15 cellular contexts compared by ENCODE assay signal in the genomic region with DNA sequence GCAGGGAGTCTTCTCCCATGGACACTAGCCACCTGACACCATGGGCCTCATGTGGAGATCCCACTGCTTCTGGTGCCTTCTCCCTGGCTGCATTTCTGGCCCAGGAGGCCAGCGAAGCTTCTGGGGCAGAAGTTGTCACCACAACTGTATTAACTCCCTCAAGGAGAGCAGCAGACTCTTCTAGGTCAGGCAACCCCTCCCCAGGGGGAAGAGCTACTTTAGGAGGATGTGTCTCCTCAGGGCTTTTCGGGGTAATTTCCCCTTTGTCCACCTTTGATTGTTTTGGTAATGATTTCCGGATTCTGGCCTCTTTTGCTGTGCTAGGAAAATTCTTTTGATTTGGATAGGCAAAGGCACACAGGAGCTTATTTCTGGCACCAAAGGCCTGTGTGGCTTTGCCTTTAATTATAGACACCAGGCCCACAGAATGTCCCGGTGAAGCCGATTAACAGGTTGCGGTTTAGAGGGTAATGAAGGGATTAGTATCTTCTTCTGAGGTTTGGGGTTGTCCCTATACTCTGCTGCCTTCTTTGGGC. TPM values are rescaled to one million over a fixed set of nuclear protein-coding genes. Genes with fewer than 3 reads are reported as not detected.
DNase-seq lines count a peak whose midpoint lies in the region; ATAC-seq, FAIRE-seq and TF ChIP-seq lines count a peak whose summit lies in the region.
"Had no signal": no experiment of that assay in that cellular context is flagged by ENCODE, and none has a peak within 500 bp of the region (broad histone marks: within the 10 kb centered on the region; RNA-seq: fewer than 3 reads in every experiment).

No MANE protein-coding gene starts in this region.

- no peak overlapping the region for H3K4me3 Mint-ChIP-seq in immature natural killer cell

- H2AFZ ChIP-seq in Karpas-422 (ENCODE audit: low read length): no peak overlapping the region
- H2AFZ ChIP-seq in HepG2 (ENCODE audit: low read length): no peak overlapping the region

- H3K27me3 ChIP-seq in Karpas-422 (ENCODE audit: low read length) (no peaks in the 10 kb centered on the region), HepG2 (ENCODE audit: control insufficient read depth in 1 of 2, insufficient read depth in 2 of 2, low read length in 2 of 2) (no peaks in the 10 kb centered on the region; a peak in 1 of 5 replicates)
- H3K27me3 ChIP-seq: gastrocnemius medialis, upper lobe of left lung had no signal

- H3K27ac ChIP-seq in Karpas-422 (ENCODE audit: low read length) (peak overlapping the region; percentile 72), HepG2 (ENCODE audit: extremely low read length, insufficient read depth, low read length) (no peak overlapping the region)
- H3K27ac ChIP-seq: 22Rv1, gastrocnemius medialis had no signal

- WGBS in HepG2 (ENCODE audit: low lambda C conversion rate): 40% methylated on average over 5 of the region's 6 CpGs

- no peak; the same call in 1 of the 3 replicates for ATAC-seq in HepG2
- ATAC-seq: gastrocnemius medialis had no signal

- H3K4me2 ChIP-seq in Karpas-422 (ENCODE audit: low read depth, low read length, poor library complexity, severe bottlenecking): peak overlapping the region; percentile 58
- peak overlapping the region; percentile 31 for H3K4me2 ChIP-seq in HepG2 (ENCODE audit: low read depth, low read length)

- CTCF ChIA-PET in HepG2 (lab: Yijun Ruan, JAX; ENCODE audit: low intra/inter-chr PET ratio, low total read pairs): no interaction called here

- peak overlapping the region in 3 of 6 donors; percentile 49 to 80 (median 77) for H3K27ac Mint-ChIP-seq in immature natural killer cell

- no peak for TF ChIP-seq RAD21 in HepG2 (CRISPR knock-in tag; IDR thresholded peaks at IDR 0.05)

- POLR2A ChIA-PET in HepG2 (lab: Yijun Ruan, JAX): interaction anchor here (1.0 kb wide), 1 partner anchor 9 kb away, joined by 3 read pairs; the partner anchor contains the start of gene UCP2

- H3K4me1 ChIP-seq in Karpas-422 (ENCODE audit: low read length) (peaks cover 78% of the 10 kb centered on the region), HepG2 (ENCODE audit: insufficient read depth, low read length) (peaks cover 25% of the 10 kb centered on the region)
- H3K4me1 ChIP-seq: gastrocnemius medialis had no signal

- no peak for FAIRE-seq in HepG2 (lab: Jason Lieb, UNC)
- FAIRE-seq: D721Med had no signal

- H3K36me3 ChIP-seq in Karpas-422 (ENCODE audit: insufficient read depth, low read length): no peaks in the 10 kb centered on the region
- H3K36me3 ChIP-seq in HepG2 (replicated peaks in 1 of 2; ENCODE audit: control insufficient read depth in 1 of 2, insufficient read depth in 2 of 2, low read length in 2 of 2): no peaks in the 10 kb centered on the region
- H3K36me3 ChIP-seq: gastrocnemius medialis, upper lobe of left lung had no signal

- TF ChIP-seq CTCF in HepG2 (CRISPR knock-in tag; IDR thresholded peaks at IDR 0.05): no peak

- no peaks in the 10 kb centered on the region for H3K9me3 Mint-ChIP-seq in immature natural killer cell

- no peaks in the 10 kb centered on the region for H3K36me3 Mint-ChIP-seq in immature natural killer cell

- TF ChIP-seq EP300 in HepG2 (IDR thresholded peaks at IDR 0.05; ENCODE audit: low read depth in 2 of 2, low read length in 2 of 2) (no peak), HepG2 (CRISPR knock-in tag; IDR thresholded peaks at IDR 0.05; ENCODE audit: borderline replicate concordance) (no peak)

- DNase-seq in NCI-H146 (lab: John Stamatoyannopoulos, UW) (peak; percentile 47), NCI-H146 treated with DMSO at 0.1 percent for 48 hours (lab: John Stamatoyannopoulos, UW; ENCODE audit: unreplicated experiment) (no peak), Karpas-422 (peak; percentile 93), HepG2 (ENCODE audit: low spot score) (no peak), immature natural killer cell (no peak), NCI-H128 (lab: John Stamatoyannopoulos, UW; ENCODE audit: unreplicated experiment) (no peak), HuH-7 (ENCODE audit: low spot score) (no peak)
- DNase-seq: NCI-H1092 treated with DMSO at 0.1 percent for 48 hours, NCI-H526, Right ventricle myocardium superior, upper lobe of left lung had no signal

- H3K9me2 ChIP-seq in Karpas-422 (replicated peaks; ENCODE audit: insufficient read depth, low read length): no peaks in the 10 kb centered on the region

- no peaks in the 10 kb centered on the region for H3K9me3 ChIP-seq in Karpas-422 (ENCODE audit: low read length)
- no peaks in the 10 kb centered on the region for H3K9me3 ChIP-seq in HepG2 (ENCODE audit: low read length)
- H3K9me3 ChIP-seq: gastrocnemius medialis, upper lobe of left lung had no signal

- H3K4me3 ChIP-seq in Karpas-422 (ENCODE audit: low read length): peak overlapping the region; percentile 42; the same call in 1 of the 2 replicates
- 0 out of 6 replicates have a peak overlapping the region, but pooled peaks of 1 of the 3 experiments have one; percentile 20 for H3K4me3 ChIP-seq in HepG2 (replicated peaks in 1 of 3; ENCODE audit: insufficient read depth in 1 of 3, low read depth in 2 of 3, low read length in 3 of 3)
- H3K4me3 ChIP-seq: gastrocnemius medialis, upper lobe of left lung had no signal

- H3K4me1 Mint-ChIP-seq in immature natural killer cell: peaks cover 26 to 30% of the 10 kb centered on the region in 2 donors

- H3K9ac ChIP-seq in Karpas-422 (ENCODE audit: low read length) (peak overlapping the region; percentile 47), HepG2 (ENCODE audit: insufficient read depth, low read depth, low read length) (no peak overlapping the region)

- peaks cover 3 to 5% (median 4%) of the 10 kb centered on the region in 3 donors for H3K27me3 Mint-ChIP-seq in immature natural killer cell (ENCODE audit: low read depth in 3 of 3)

- intact Hi-C loops in HepG2 (cut with micrococcal nuclease; ENCODE audit: unreplicated experiment): no loop called here

- in situ Hi-C loops in HepG2 (cut with HindIII; ENCODE audit: extremely low pct_ligation_motif_present, low pct_unique_long_range_greater_than_20kb): no loop called here

- H3K79me2 ChIP-seq in Karpas-422 (ENCODE audit: low read length) (no peaks in the 10 kb centered on the region), HepG2 (ENCODE audit: insufficient read depth, low read length) (no peaks in the 10 kb centered on the region)

- H4K20me1 ChIP-seq in Karpas-422 (ENCODE audit: insufficient read depth, low read depth, low read length) (no peaks in the 10 kb centered on the region), HepG2 (ENCODE audit: insufficient read depth, low read length) (no peaks in the 10 kb centered on the region)

- TF ChIP-seq POLR2A in GM19193 (IDR thresholded peaks at IDR 0.05; ENCODE audit: extremely low read depth, insufficient read depth, insufficient read length) (peak; percentile 48), HepG2 (IDR thresholded peaks at IDR 0.05; ENCODE audit: insufficient read depth in 1 of 2, low read depth in 2 of 2, low read length in 2 of 2) (no peak)

- BruUV-seq in HepG2 (replicated peaks; lab: Mats Ljungman, UMichigan): no TSS peak

RNA-seq across cellular contexts. Expression of gene UCP2, which starts 8.9 kb away (rescaled TPM):
- 189 and 274 TPM in 2 replicates for total RNA-seq in Karpas-422 (2014; rRNA removed; shearing (Covaris generic); ENCODE audit: low replicate concordance)
- 3.2 and 5.5 TPM in 2 replicates for total RNA-seq in HepG2 (2016; rRNA removed; fragmentation: Illumina TruSeq; extraction: Trizol)
- total RNA-seq in HepG2 (2016; cell fraction: cytosol; rRNA removed; fragmentation: Illumina TruSeq; extraction: Trizol; ENCODE audit: low read depth): 2.4 TPM in 2 replicates
- 3.2 and 3.4 TPM in 2 replicates for total RNA-seq in HepG2 (2016; cell fraction: insoluble cytoplasmic fraction; rRNA removed; fragmentation: Illumina TruSeq; extraction: Trizol)
- total RNA-seq in HepG2 (2016; cell fraction: membrane; rRNA removed; fragmentation: Illumina TruSeq; extraction: Trizol): 5.5 and 5.9 TPM in 2 replicates
- total RNA-seq in HepG2 (2016; cell fraction: nucleus; rRNA removed; fragmentation: Illumina TruSeq; extraction: Trizol): 6.8 and 8.8 TPM in 2 replicates
- polyA plus RNA-seq in HepG2 (2011; rRNA removed) (2.7 TPM in 2 replicates), immature natural killer cell (1,000 to 10,000 TPM; 1,092 to 2,060 (median 1,799) TPM)
- polyA plus RNA-seq in HepG2 (2011; cell fraction: cytosol; rRNA removed): 3.8 and 4.1 TPM in 2 replicates
- 3.8 and 5.1 TPM in 2 replicates for polyA plus RNA-seq in HepG2 (2011; cell fraction: nucleus; rRNA removed)
- polyA plus RNA-seq in HepG2 (2012): 4.1 and 7.4 TPM in 2 replicates
- polyA plus RNA-seq in HepG2 (2016; cell fraction: cytosol; fragmentation: Illumina TruSeq; extraction: Trizol; ENCODE audit: low read depth): 4.9 and 6.3 TPM in 2 replicates
- 7.6 and 11.9 TPM in 2 replicates for polyA plus RNA-seq in HepG2 (2016; cell fraction: insoluble cytoplasmic fraction; fragmentation: Illumina TruSeq; extraction: Trizol; ENCODE audit: low read depth)
- polyA plus RNA-seq in HepG2 (2016; cell fraction: membrane; fragmentation: Illumina TruSeq; extraction: Trizol; ENCODE audit: low read depth): 11.8 and 12.1 TPM in 2 replicates
- 4.9 and 6.3 TPM in 2 replicates for polyA plus RNA-seq in HepG2 (2016; cell fraction: nucleus; fragmentation: Illumina TruSeq; extraction: Trizol; ENCODE audit: insufficient read depth, low read depth)
- 10.6 and 155 TPM in 2 replicates for polyA minus RNA-seq in HepG2 (2011; rRNA and poly(A)+ RNA removed; ENCODE audit: low replicate concordance)
- 4.4 and 5.2 TPM in 2 replicates for polyA minus RNA-seq in HepG2 (2011; cell fraction: cytosol; rRNA and poly(A)+ RNA removed)
- 9.1 and 17.2 TPM in 2 replicates for polyA minus RNA-seq in HepG2 (2011; cell fraction: nucleus; rRNA and poly(A)+ RNA removed)

RNA-seq across cellular contexts. Expression of gene UCP3, which starts 17.3 kb away (rescaled TPM):
- total RNA-seq in Karpas-422 (2014; rRNA removed; shearing (Covaris generic); ENCODE audit: low replicate concordance): 3.0 and 4.0 TPM in 2 replicates
- total RNA-seq in HepG2 (2016; rRNA removed; fragmentation: Illumina TruSeq; extraction: Trizol): 0.22 TPM in 1 of 2 replicates, not detected in the other
- total RNA-seq in HepG2 (2016; cell fraction: cytosol; rRNA removed; fragmentation: Illumina TruSeq; extraction: Trizol; ENCODE audit: low read depth): not detected in 2 replicates
- not detected in 2 replicates for total RNA-seq in HepG2 (2016; cell fraction: insoluble cytoplasmic fraction; rRNA removed; fragmentation: Illumina TruSeq; extraction: Trizol)
- not detected in 2 replicates for total RNA-seq in HepG2 (2016; cell fraction: membrane; rRNA removed; fragmentation: Illumina TruSeq; extraction: Trizol)
- 0.16 TPM in 1 of 2 replicates, not detected in the other for total RNA-seq in HepG2 (2016; cell fraction: nucleus; rRNA removed; fragmentation: Illumina TruSeq; extraction: Trizol)
- polyA plus RNA-seq in HepG2 (2011; rRNA removed): 0.10 and 0.37 TPM in 2 replicates
- 0.05 and 0.14 TPM in 2 replicates for polyA plus RNA-seq in HepG2 (2011; cell fraction: cytosol; rRNA removed)
- 0.64 and 0.83 TPM in 2 replicates for polyA plus RNA-seq in HepG2 (2011; cell fraction: nucleus; rRNA removed)
- 0.17 and 0.28 TPM in 2 replicates for polyA plus RNA-seq in HepG2 (2012)
- polyA plus RNA-seq in HepG2 (2016; cell fraction: cytosol; fragmentation: Illumina TruSeq; extraction: Trizol; ENCODE audit: low read depth): 0.03 and 0.07 TPM in 2 replicates
- not detected in 2 replicates for polyA plus RNA-seq in HepG2 (2016; cell fraction: insoluble cytoplasmic fraction; fragmentation: Illumina TruSeq; extraction: Trizol; ENCODE audit: low read depth)
- 0.06 and 0.13 TPM in 2 replicates for polyA plus RNA-seq in HepG2 (2016; cell fraction: membrane; fragmentation: Illumina TruSeq; extraction: Trizol; ENCODE audit: low read depth)
- polyA plus RNA-seq in HepG2 (2016; cell fraction: nucleus; fragmentation: Illumina TruSeq; extraction: Trizol; ENCODE audit: insufficient read depth, low read depth): 1.4 and 1.8 TPM in 2 replicates
- polyA minus RNA-seq in HepG2 (2011; rRNA and poly(A)+ RNA removed; ENCODE audit: low replicate concordance): 0.52 and 4.4 TPM in 2 replicates
- not detected in 2 replicates for polyA minus RNA-seq in HepG2 (2011; cell fraction: cytosol; rRNA and poly(A)+ RNA removed)
- polyA minus RNA-seq in HepG2 (2011; cell fraction: nucleus; rRNA and poly(A)+ RNA removed): 0.37 and 0.39 TPM in 2 replicates
- polyA plus RNA-seq in immature natural killer cell: 1 to 10 TPM in 1 of 3 donors, under 1 TPM in 2; 0.41 to 1.3 (median 0.52) TPM

RNA-seq across cellular contexts. Expression of gene DNAJB13, which starts 40.7 kb away (rescaled TPM):
- 0.22 TPM in 1 of 2 replicates, not detected in the other for total RNA-seq in Karpas-422 (2014; rRNA removed; shearing (Covaris generic); ENCODE audit: low replicate concordance)
- not detected in 2 replicates for total RNA-seq in HepG2 (2016; rRNA removed; fragmentation: Illumina TruSeq; extraction: Trizol)
- not detected in 2 replicates for total RNA-seq in HepG2 (2016; cell fraction: cytosol; rRNA removed; fragmentation: Illumina TruSeq; extraction: Trizol; ENCODE audit: low read depth)
- 0.15 TPM in 1 of 2 replicates, not detected in the other for total RNA-seq in HepG2 (2016; cell fraction: insoluble cytoplasmic fraction; rRNA removed; fragmentation: Illumina TruSeq; extraction: Trizol)
- total RNA-seq in HepG2 (2016; cell fraction: membrane; rRNA removed; fragmentation: Illumina TruSeq; extraction: Trizol): not detected in 2 replicates
- total RNA-seq in HepG2 (2016; cell fraction: nucleus; rRNA removed; fragmentation: Illumina TruSeq; extraction: Trizol): not detected in 2 replicates
- polyA plus RNA-seq in HepG2 (2011; rRNA removed) (2.3 and 2.9 TPM in 2 replicates), immature natural killer cell (not detected)
- polyA plus RNA-seq in HepG2 (2011; cell fraction: cytosol; rRNA removed): 1.9 and 2.3 TPM in 2 replicates
- 4.0 and 4.2 TPM in 2 replicates for polyA plus RNA-seq in HepG2 (2011; cell fraction: nucleus; rRNA removed)
- polyA plus RNA-seq in HepG2 (2012): 0.96 and 1.5 TPM in 2 replicates
- not detected in 2 replicates for polyA plus RNA-seq in HepG2 (2016; cell fraction: cytosol; fragmentation: Illumina TruSeq; extraction: Trizol; ENCODE audit: low read depth)
- not detected in 2 replicates for polyA plus RNA-seq in HepG2 (2016; cell fraction: insoluble cytoplasmic fraction; fragmentation: Illumina TruSeq; extraction: Trizol; ENCODE audit: low read depth)
- polyA plus RNA-seq in HepG2 (2016; cell fraction: membrane; fragmentation: Illumina TruSeq; extraction: Trizol; ENCODE audit: low read depth): not detected in 2 replicates
- polyA plus RNA-seq in HepG2 (2016; cell fraction: nucleus; fragmentation: Illumina TruSeq; extraction: Trizol; ENCODE audit: insufficient read depth, low read depth): not detected in 2 replicates
- 2.0 TPM in 1 of 2 replicates, not detected in the other for polyA minus RNA-seq in HepG2 (2011; rRNA and poly(A)+ RNA removed; ENCODE audit: low replicate concordance)
- polyA minus RNA-seq in HepG2 (2011; cell fraction: cytosol; rRNA and poly(A)+ RNA removed): not detected in 2 replicates
- polyA minus RNA-seq in HepG2 (2011; cell fraction: nucleus; rRNA and poly(A)+ RNA removed): 0.99 and 1.4 TPM in 2 replicates
- total RNA-seq: gastrocnemius medialis, Right ventricle myocardium superior had no signal

Comparison
In these comparisons a context has a peak if more than half of its experiments do, and no peak if none do; other contexts are left out.
1. DNase-seq: peak in NCI-H146 (single experiment) and Karpas-422 (single experiment); none in NCI-H146 treated with DMSO at 0.1 percent for 48 hours (single experiment), HepG2 (single experiment), immature natural killer cell (0 of 3), NCI-H128 (single experiment) and HuH-7 (single experiment).
2. RNA of gene UCP2, which starts 8.9 kb away (total RNA-seq): 189 to 274 TPM in Karpas-422; 2.4 to 8.8 TPM in HepG2; every median in the first group is over 10 times any median in the second.